In the genomic region with DNA sequence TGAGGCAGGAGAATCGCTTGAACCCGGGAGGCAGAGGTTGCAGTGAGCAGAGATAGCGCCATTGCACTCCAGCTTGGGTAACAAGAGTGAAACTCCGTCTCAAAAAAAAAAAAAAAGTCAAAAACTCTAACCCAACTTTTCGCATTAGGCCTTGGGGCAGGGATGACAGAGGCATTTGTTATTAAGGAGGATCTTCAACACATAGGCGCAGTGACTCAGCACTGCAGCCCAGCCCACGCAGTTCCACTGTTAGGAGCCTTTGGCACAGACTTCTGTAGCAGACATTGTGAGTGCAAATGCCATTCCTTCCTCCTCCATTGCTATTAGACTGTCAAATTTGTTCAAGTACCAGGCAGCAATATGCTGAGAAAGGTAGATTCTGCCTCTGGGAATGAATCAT, we compare ENCODE assay signal across 16 cellular contexts. TPM values are rescaled to one million over a fixed set of nuclear protein-coding genes. Genes with fewer than 3 reads are reported as not detected.
DNase-seq lines count a peak whose midpoint lies in the region; ATAC-seq, FAIRE-seq and TF ChIP-seq lines count a peak whose summit lies in the region.
"Had no signal": no experiment of that assay in that cellular context is flagged by ENCODE, and none has a peak within 500 bp of the region (broad histone marks: within the 10 kb centered on the region; RNA-seq: fewer than 3 reads in every experiment).

No MANE protein-coding gene starts in this region.

- TF ChIP-seq RAD21 in K562 (CRISPR knock-in tag; conservative IDR thresholded peaks at IDR 0.05 in 1 of 2, IDR thresholded peaks at IDR 0.05 in 1 of 2), result no peak; a peak in 1 of 4 replicates

- FAIRE-seq in HTR-8/SVneo (lab: Jason Lieb, UNC) (no peak), K562 (lab: Jason Lieb, UNC) (peak; percentile 66)
- FAIRE-seq: GM12878 had no signal

- peaks cover 2% of the 10 kb centered on the region for H3K4me1 Mint-ChIP-seq in T-helper 2 cell treated with Interferon-gamma antibody and Interleukin-4, amounts not matched to agents 5 μg/mL and 100 μg/mL, for 36 hours (ENCODE audit: low read depth)
- H3K4me1 Mint-ChIP-seq in activated CD4-positive, alpha-beta T cell treated with anti-CD3 and anti-CD28 coated beads, Interleukin-2, amount 10 ng/mL, durations not matched to agents 24 days and 14 days, result no peaks in the 10 kb centered on the region
- H3K4me1 Mint-ChIP-seq: memory B cell had no signal

- H3K9me3 Mint-ChIP-seq in T-helper 2 cell treated with Interferon-gamma antibody and Interleukin-4, amounts not matched to agents 5 μg/mL and 100 μg/mL, for 36 hours, result no peaks in the 10 kb centered on the region
- no peaks in the 10 kb centered on the region for H3K9me3 Mint-ChIP-seq in activated CD4-positive, alpha-beta T cell treated with anti-CD3 and anti-CD28 coated beads, Interleukin-2, amount 10 ng/mL, durations not matched to agents 24 days and 14 days
- H3K9me3 Mint-ChIP-seq: HFFc6; memory B cell; natural killer cell treated with Interleukin-12 subunit alpha and Interleukin-12 subunit beta and Interleukin-15 and Interleukin-18, amount 100 ng/mL, for 72 hours had no signal

- 12% methylated on average over 7 of the region's 7 CpGs for WGBS in K562 (ENCODE audit: insufficient coverage, low coverage, missing lambda C conversion rate)
- 89% methylated on average over 7 of the region's 7 CpGs for WGBS in hepatocyte (ENCODE audit: low lambda C conversion rate, missing lambda C conversion rate)

- POLR2A ChIA-PET in K562 (lab: Yijun Ruan, JAX), result interaction anchor here (0.6 to 1.3 kb wide), 2 partner anchors 207 to 417 kb away, joined by 3 read pairs; no protein-coding TSS in a partner anchor

- CTCF ChIA-PET in K562 (lab: Yijun Ruan, JAX; ENCODE audit: low intra/inter-chr PET ratio), result interaction anchor here (1.2 kb wide), 1 partner anchor 503 kb away, joined by 4 read pairs; no protein-coding TSS in a partner anchor

- TF ChIP-seq EP300 in K562 (IDR thresholded peaks at IDR 0.05; ENCODE audit: low read length), result 0 out of 2 replicates have a peak, but pooled peaks have one; percentile 21

- no peaks in the 10 kb centered on the region for H3K36me3 ChIP-seq in K562 (ENCODE audit: control insufficient read depth, insufficient read depth, low read length)
- no peaks in the 10 kb centered on the region for H3K36me3 ChIP-seq in hepatocyte (replicated peaks; ENCODE audit: insufficient read depth, low read depth)
- H3K36me3 ChIP-seq: thyroid gland had no signal

- H3K4me3 Mint-ChIP-seq in T-helper 2 cell treated with Interferon-gamma antibody and Interleukin-4, amounts not matched to agents 5 μg/mL and 100 μg/mL, for 36 hours, result no peak overlapping the region
- no peak overlapping the region for H3K4me3 Mint-ChIP-seq in activated CD4-positive, alpha-beta T cell treated with anti-CD3 and anti-CD28 coated beads, Interleukin-2, amount 10 ng/mL, durations not matched to agents 24 days and 14 days
- H3K4me3 Mint-ChIP-seq: HFFc6; memory B cell; natural killer cell treated with Interleukin-12 subunit alpha and Interleukin-12 subunit beta and Interleukin-15 and Interleukin-18, amount 100 ng/mL, for 72 hours had no signal

- peak overlapping the region; percentile 64 for H2AFZ ChIP-seq in K562 (ENCODE audit: low read depth, low read length)
- no peak overlapping the region for H2AFZ ChIP-seq in hepatocyte

- peak; percentile 91 for ATAC-seq in K562
- no peak for ATAC-seq in GM19395 (IDR thresholded peaks at IDR 0.05; ENCODE audit: unreplicated experiment)
- ATAC-seq: GM12878; natural killer cell treated with Interleukin-12 subunit alpha and Interleukin-12 subunit beta and Interleukin-15 and Interleukin-18, amount 100 ng/mL, for 72 hours had no signal

- BruUV-seq in K562 (replicated peaks; lab: Mats Ljungman, UMichigan), result no TSS peak

- no peak for TF ChIP-seq CTCF in K562 (IDR thresholded peaks at IDR 0.05 in 2 of 3, conservative IDR thresholded peaks at IDR 0.05 in 1 of 3; ENCODE audit: insufficient read depth in 2 of 3, low read depth in 1 of 3, low read length in 3 of 3)
- TF ChIP-seq CTCF in hepatocyte (IDR thresholded peaks at IDR 0.05; ENCODE audit: poor library complexity), result no peak

- H3K4me1 ChIP-seq in K562 (replicated peaks in 1 of 2; ENCODE audit: control insufficient read depth in 2 of 2, insufficient read depth in 2 of 2, low read length in 2 of 2) (peaks cover 5 to 7% of the 10 kb centered on the region in 2 experiments), hepatocyte (ENCODE audit: insufficient read depth) (no peaks in the 10 kb centered on the region)
- H3K4me1 ChIP-seq: thyroid gland had no signal

- H3K27me3 ChIP-seq in K562 (ENCODE audit: control insufficient read depth in 2 of 2, insufficient read depth in 2 of 2, low read length in 2 of 2) (no peaks in the 10 kb centered on the region), hepatocyte (no peaks in the 10 kb centered on the region)
- H3K27me3 ChIP-seq: thyroid gland had no signal

- no peak overlapping the region; a peak in 1 of 4 replicates for H3K9ac ChIP-seq in K562 (ENCODE audit: insufficient read depth in 1 of 2, low read depth in 2 of 2, low read length in 2 of 2)

- in situ Hi-C loops in K562 (cut with MboI), result no loop called here

- intact Hi-C loops in K562 (cut with micrococcal nuclease), result no loop called here
- intact Hi-C loops in activated CD4-positive, alpha-beta T cell treated with anti-CD3 and anti-CD28 coated beads, Interleukin-2, amount 10 ng/mL, durations not matched to agents 24 days and 14 days (cut with micrococcal nuclease), result no loop called here

- no peaks in the 10 kb centered on the region for H3K79me2 ChIP-seq in K562 (ENCODE audit: control insufficient read depth, insufficient read depth, low read length)
- H3K79me2 ChIP-seq in hepatocyte, result no peaks in the 10 kb centered on the region

- no peak for TF ChIP-seq POLR2A in K562 (conservative IDR thresholded peaks at IDR 0.05)

- no peaks in the 10 kb centered on the region for H3K9me3 ChIP-seq in K562 (replicated peaks; ENCODE audit: control insufficient read depth, insufficient read depth, low read depth, low read length)
- no peaks in the 10 kb centered on the region for H3K9me3 ChIP-seq in hepatocyte (ENCODE audit: low read depth)
- H3K9me3 ChIP-seq: thyroid gland had no signal

- no peaks in the 10 kb centered on the region for H4K20me1 ChIP-seq in K562 (replicated peaks; ENCODE audit: control insufficient read depth, insufficient read depth, low read length)
- no peaks in the 10 kb centered on the region for H4K20me1 ChIP-seq in hepatocyte (ENCODE audit: insufficient read depth, poor library complexity, severe bottlenecking)

- H3K4me2 ChIP-seq in K562 (ENCODE audit: insufficient read depth, low read length) (peak overlapping the region; percentile 35; the same call in 1 of the 2 replicates), hepatocyte (no peak overlapping the region)

- H3K9me1 ChIP-seq in K562 (ENCODE audit: control insufficient read depth, insufficient read depth, low read length), result no peaks in the 10 kb centered on the region

- peaks cover 17% of the 10 kb centered on the region for H3K27me3 Mint-ChIP-seq in T-helper 2 cell treated with Interferon-gamma antibody and Interleukin-4, amounts not matched to agents 5 μg/mL and 100 μg/mL, for 36 hours (ENCODE audit: low read depth)
- H3K27me3 Mint-ChIP-seq in activated CD4-positive, alpha-beta T cell treated with anti-CD3 and anti-CD28 coated beads, Interleukin-2, amount 10 ng/mL, durations not matched to agents 24 days and 14 days, result peaks cover 15% of the 10 kb centered on the region

- DNase-seq in Ammon's horn (ENCODE audit: low spot score), result peak; percentile 48
- peak; percentile 17 for DNase-seq in HTR-8/SVneo (ENCODE audit: insufficient read length, low spot score)
- DNase-seq in K562 (ENCODE audit: extremely low read depth in 1 of 4, low spot score in 3 of 4), result peak; percentile 40 to 82 (median 60)
- DNase-seq in iris pigment epithelial cell (ENCODE audit: low read depth), result peak; percentile 29
- DNase-seq in hepatocyte (ENCODE audit: low spot score), result no peak
- no peak for DNase-seq in T-helper 2 cell treated with Interferon-gamma antibody and Interleukin-4, amounts not matched to agents 5 μg/mL and 100 μg/mL, for 36 hours (ENCODE audit: low spot score)
- no peak for DNase-seq in activated CD4-positive, alpha-beta T cell treated with anti-CD3 and anti-CD28 coated beads, Interleukin-2, amount 10 ng/mL, durations not matched to agents 24 days and 14 days
- DNase-seq: activated effector memory CD4-positive, alpha-beta T cell treated with Interleukin-2 at 50 U/mL for 16 hours; HFFc6; NCI-H1694 treated with DMSO at 0.1 percent for 48 hours; NCI-H510A treated with DMSO at 0.1 percent for 48 hours; thyroid gland had no signal

- H3K4me3 ChIP-seq in K562 (no peak overlapping the region), hepatocyte (no peak overlapping the region)
- H3K4me3 ChIP-seq: GM12878, thyroid gland had no signal

- H3K27ac ChIP-seq in K562 (ENCODE audit: extremely low read depth, low read depth, low read length) (0 out of 3 replicates have a peak overlapping the region, but pooled peaks have one; percentile 5), hepatocyte (no peak overlapping the region)
- H3K27ac ChIP-seq: thyroid gland had no signal

- H3K27ac Mint-ChIP-seq in T-helper 2 cell treated with Interferon-gamma antibody and Interleukin-4, amounts not matched to agents 5 μg/mL and 100 μg/mL, for 36 hours, result no peak overlapping the region
- no peak overlapping the region for H3K27ac Mint-ChIP-seq in activated CD4-positive, alpha-beta T cell treated with anti-CD3 and anti-CD28 coated beads, Interleukin-2, amount 10 ng/mL, durations not matched to agents 24 days and 14 days
- H3K27ac Mint-ChIP-seq: HFFc6; memory B cell; natural killer cell treated with Interleukin-12 subunit alpha and Interleukin-12 subunit beta and Interleukin-15 and Interleukin-18, amount 100 ng/mL, for 72 hours had no signal

- no peaks in the 10 kb centered on the region for H3K9me2 ChIP-seq in hepatocyte (replicated peaks; ENCODE audit: insufficient read depth)

- H3K36me3 Mint-ChIP-seq in T-helper 2 cell treated with Interferon-gamma antibody and Interleukin-4, amounts not matched to agents 5 μg/mL and 100 μg/mL, for 36 hours (ENCODE audit: low read depth), result no peaks in the 10 kb centered on the region
- no peaks in the 10 kb centered on the region for H3K36me3 Mint-ChIP-seq in activated CD4-positive, alpha-beta T cell treated with anti-CD3 and anti-CD28 coated beads, Interleukin-2, amount 10 ng/mL, durations not matched to agents 24 days and 14 days (ENCODE audit: low read depth)
- H3K36me3 Mint-ChIP-seq: memory B cell; natural killer cell treated with Interleukin-12 subunit alpha and Interleukin-12 subunit beta and Interleukin-15 and Interleukin-18, amount 100 ng/mL, for 72 hours had no signal

RNA-seq across cellular contexts. Expression of a gene that starts 43.1 kb away (rescaled TPM):
- 17.3 and 18.5 TPM in 2 replicates for total RNA-seq in K562 (2011; cell fraction: chromatin; rRNA removed; ENCODE audit: low replicate concordance)
- 15.0 and 16.7 TPM in 2 replicates for total RNA-seq in K562 (2011; cell fraction: nucleolus; rRNA removed)
- 16.5 and 17.6 TPM in 2 replicates for total RNA-seq in K562 (2011; cell fraction: nucleoplasm; rRNA removed)
- total RNA-seq in K562 (2014; rRNA removed), result 29.6 and 30.1 TPM in 2 replicates
- 34.6 and 37.6 TPM in 2 replicates for total RNA-seq in K562 (2014; rRNA removed; fragmentation: Illumina TruSeq; extraction: Trizol)
- 30.2 and 32.3 TPM in 2 replicates for total RNA-seq in K562 (2015; rRNA removed; fragmentation: Illumina TruSeq; extraction: Trizol)
- 28.1 and 28.4 TPM in 2 replicates for total RNA-seq in K562 (2021)
- 42.5 and 63.1 TPM in 2 replicates for polyA plus RNA-seq in K562 (2011; rRNA removed)
- 25.2 and 25.3 TPM in 2 replicates for polyA plus RNA-seq in K562 (2011; cell fraction: cytosol; rRNA removed)
- 8.5 and 15.8 TPM in 2 replicates for polyA plus RNA-seq in K562 (2011; cell fraction: nucleus; rRNA removed)
- 21.6 and 23.4 TPM in 2 replicates for polyA plus RNA-seq in K562 (2012)
- 29.4 and 34.0 TPM in 2 replicates for polyA plus RNA-seq in K562 (2014; fragmentation: Illumina TruSeq; extraction: Trizol)
- polyA plus RNA-seq in K562 (2014; fragmentation: Nextera tagmentation; extraction: Ambion mirVana), result 1 to 10 TPM; 4.2 to 7.8 TPM
- polyA plus RNA-seq in K562 (2014; rRNA removed), result 38.6 and 42.8 TPM in 2 replicates
- 33.9 and 37.5 TPM in 2 replicates for polyA minus RNA-seq in K562 (2011; rRNA and poly(A)+ RNA removed)
- 21.7 and 23.7 TPM in 2 replicates for polyA minus RNA-seq in K562 (2011; cell fraction: cytosol; rRNA and poly(A)+ RNA removed)
- polyA minus RNA-seq in K562 (2011; cell fraction: nucleus; rRNA and poly(A)+ RNA removed), result 10.8 and 24.2 TPM in 2 replicates
- 39.4 and 42.5 TPM in 2 replicates for total RNA-seq in hepatocyte
- 26.3 and 30.7 TPM in 2 replicates for polyA plus RNA-seq in hepatocyte
- total RNA-seq in activated CD4-positive, alpha-beta T cell treated with anti-CD3 and anti-CD28 coated beads, Interleukin-2, amount 10 ng/mL, durations not matched to agents 24 days and 14 days, result 16.1 and 20.0 TPM in 2 replicates

RNA-seq across cellular contexts. Expression of a gene that starts 48.5 kb away (rescaled TPM):
- total RNA-seq in K562 (2011; cell fraction: chromatin; rRNA removed; ENCODE audit: low replicate concordance), result 25.8 and 69.5 TPM in 2 replicates
- 12.5 and 14.9 TPM in 2 replicates for total RNA-seq in K562 (2011; cell fraction: nucleolus; rRNA removed)
- 25.1 and 44.4 TPM in 2 replicates for total RNA-seq in K562 (2011; cell fraction: nucleoplasm; rRNA removed)
- 18.8 and 24.7 TPM in 2 replicates for total RNA-seq in K562 (2014; rRNA removed)
- total RNA-seq in K562 (2014; rRNA removed; fragmentation: Illumina TruSeq; extraction: Trizol), result 37.0 and 41.1 TPM in 2 replicates
- total RNA-seq in K562 (2015; rRNA removed; fragmentation: Illumina TruSeq; extraction: Trizol), result 26.5 and 38.1 TPM in 2 replicates
- total RNA-seq in K562 (2021), result 37.9 and 43.0 TPM in 2 replicates
- 31.2 and 39.8 TPM in 2 replicates for polyA plus RNA-seq in K562 (2011; rRNA removed)
- 7.6 and 15.5 TPM in 2 replicates for polyA plus RNA-seq in K562 (2011; cell fraction: cytosol; rRNA removed)
- 22.5 and 31.5 TPM in 2 replicates for polyA plus RNA-seq in K562 (2011; cell fraction: nucleus; rRNA removed)
- 16.3 and 36.3 TPM in 2 replicates for polyA plus RNA-seq in K562 (2012)
- 40.4 and 44.7 TPM in 2 replicates for polyA plus RNA-seq in K562 (2014; fragmentation: Illumina TruSeq; extraction: Trizol)
- 10 to 100 TPM; 11.2 to 16.0 TPM for polyA plus RNA-seq in K562 (2014; fragmentation: Nextera tagmentation; extraction: Ambion mirVana)
- polyA plus RNA-seq in K562 (2014; rRNA removed), result 33.3 and 40.6 TPM in 2 replicates
- polyA minus RNA-seq in K562 (2011; rRNA and poly(A)+ RNA removed), result 41.3 and 50.1 TPM in 2 replicates
- 13.6 and 20.0 TPM in 2 replicates for polyA minus RNA-seq in K562 (2011; cell fraction: cytosol; rRNA and poly(A)+ RNA removed)
- polyA minus RNA-seq in K562 (2011; cell fraction: nucleus; rRNA and poly(A)+ RNA removed), result 25.4 and 45.8 TPM in 2 replicates
- total RNA-seq in hepatocyte, result 37.6 and 58.1 TPM in 2 replicates
- polyA plus RNA-seq in hepatocyte, result 16.1 and 17.6 TPM in 2 replicates
- total RNA-seq in activated CD4-positive, alpha-beta T cell treated with anti-CD3 and anti-CD28 coated beads, Interleukin-2, amount 10 ng/mL, durations not matched to agents 24 days and 14 days, result 33.7 and 41.5 TPM in 2 replicates

Comparison
In these comparisons a context has a peak if more than half of its experiments do, and no peak if none do; other contexts are left out.
1. DNase-seq: peak in Ammon's horn (single experiment), HTR-8/SVneo (single experiment), K562 (4 of 4) and iris pigment epithelial cell (single experiment); none in hepatocyte (single experiment), T-helper 2 cell treated with Interferon-gamma antibody and Interleukin-4, amounts not matched to agents 5 μg/mL and 100 μg/mL, for 36 hours (single experiment) and activated CD4-positive, alpha-beta T cell treated with anti-CD3 and anti-CD28 coated beads, Interleukin-2, amount 10 ng/mL, durations not matched to agents 24 days and 14 days (single experiment).